Comparison of ENCODE assay signal across 1 cellular context in genomic region chr14:76377675-76378074, GRCh38.
TF ChIP-seq lines count a peak whose summit lies in the region.

No MANE protein-coding gene starts in this region.

TF ChIP-seq in A549, 52 proteins besides CTCF, POLR2A, EP300 and RAD21:
- TF ChIP-seq TFCP2L1 (CRISPR knock-in tag; IDR thresholded peaks at IDR 0.05) (no peak), KDM1A (IDR thresholded peaks at IDR 0.05; ENCODE audit: low read depth) (no peak), BHLHE40 (IDR thresholded peaks at IDR 0.05; ENCODE audit: low read depth, low read length) (no peak), JUN (IDR thresholded peaks at IDR 0.05) (no peak), SMC3 (IDR thresholded peaks at IDR 0.05) (no peak), HEYL (CRISPR knock-in tag; IDR thresholded peaks at IDR 0.05) (no peak), ELK1 (IDR thresholded peaks at IDR 0.05; ENCODE audit: low read depth, low read length) (no peak), ZFP36 (IDR thresholded peaks at IDR 0.05; ENCODE audit: borderline replicate concordance, partially characterized antibody) (no peak), MAFK (IDR thresholded peaks at IDR 0.05; ENCODE audit: partially characterized antibody) (no peak), RNF2 (IDR thresholded peaks at IDR 0.05; ENCODE audit: borderline replicate concordance, low read depth) (no peak), NR3C1 (IDR thresholded peaks at IDR 0.05) (no peak), MAZ (IDR thresholded peaks at IDR 0.05; ENCODE audit: borderline replicate concordance, low read depth, low read length) (no peak)
TF ChIP-seq in A549: peak in this region for 0.
